ENCODE assay signal across 15 cellular contexts in genomic region chr2:43605851-43606250, GRCh38. TPM values are rescaled to one million over a fixed set of nuclear protein-coding genes. Genes with fewer than 3 reads are reported as not detected.
DNase-seq lines count a peak whose midpoint lies in the region; ATAC-seq, FAIRE-seq and TF ChIP-seq lines count a peak whose summit lies in the region.
"Had no signal": no experiment of that assay in that cellular context is flagged by ENCODE, and none has a peak within 500 bp of the region (broad histone marks: within the 10 kb centered on the region; RNA-seq: fewer than 3 reads in every experiment).

No MANE protein-coding gene starts in this region.

- no peak overlapping the region for H3K4me3 ChIP-seq in fibroblast of the aortic adventitia (ENCODE audit: low read depth, low read length)
- H3K4me3 ChIP-seq: psoas muscle had no signal

- TF ChIP-seq POLR2A in H54 (IDR thresholded peaks at IDR 0.05; ENCODE audit: low read depth, low read length): no peak

- peak; percentile 56 for DNase-seq in DMS53 (lab: John Stamatoyannopoulos, UW)
- peak; percentile 16 for DNase-seq in H4 (ENCODE audit: low spot score)
- DNase-seq in NCI-H69 (lab: John Stamatoyannopoulos, UW): peak; percentile 54
- DNase-seq in fibroblast of the aortic adventitia (ENCODE audit: low read depth): peak; percentile 10
- no peak for DNase-seq in activated CD4-positive, CD25-positive, alpha-beta regulatory T cell (lab: John Stamatoyannopoulos, UW)
- no peak for DNase-seq in H54 (ENCODE audit: insufficient read length, low spot score)
- DNase-seq: activated CD8-positive, alpha-beta T cell treated with anti-CD3 and anti-CD28 coated beads, Interleukin-2, amount 10 ng/mL, durations not matched to agents 7 days and 5 days; activated naive CD8-positive, alpha-beta T cell treated with anti-CD3 and anti-CD28 coated beads, Interleukin-2, amount 10 ng/mL, durations not matched to agents 7 days and 5 days; nephron progenitor cell; psoas muscle; stimulated activated CD4-positive, alpha-beta T cell treated with anti-CD3 and anti-CD28 coated beads, Interleukin-12 subunit alpha, Interleukin-12 subunit beta, amount 100 ng/mL, for 4 hours; WERI-Rb-1 had no signal

- no peak for TF ChIP-seq CTCF in fibroblast of the aortic adventitia (IDR thresholded peaks at IDR 0.05; ENCODE audit: insufficient read depth, low read length)

- no peak for ATAC-seq in GM19455 (IDR thresholded peaks at IDR 0.05; ENCODE audit: unreplicated experiment)

- no peak for FAIRE-seq in H54 (lab: Jason Lieb, UNC)
- FAIRE-seq: bronchial epithelial cell, keratinocyte had no signal

RNA-seq across cellular contexts. Expression of gene THADA, which starts 10.0 kb away (rescaled TPM):
- 10.9 and 13.5 TPM in 2 replicates for total RNA-seq in H4 (2014; rRNA removed; shearing (Covaris generic))
- total RNA-seq in fibroblast of the aortic adventitia (ENCODE audit: low replicate concordance): 34.6 and 54.9 TPM in 2 replicates

RNA-seq across cellular contexts. Expression of gene PLEKHH2, which starts 31.2 kb away (rescaled TPM):
- total RNA-seq in H4 (2014; rRNA removed; shearing (Covaris generic)): 0.70 and 0.75 TPM in 2 replicates
- total RNA-seq in fibroblast of the aortic adventitia (ENCODE audit: low replicate concordance): 5.4 and 20.0 TPM in 2 replicates

Comparison
In these comparisons a context has a peak if more than half of its experiments do, and no peak if none do; other contexts are left out.
1. DNase-seq: peak in DMS53 (single experiment), H4 (single experiment), NCI-H69 (single experiment) and fibroblast of the aortic adventitia (single experiment); none in activated CD4-positive, CD25-positive, alpha-beta regulatory T cell (0 of 4) and H54 (single experiment).